22 cellular contexts compared by ENCODE assay signal in genomic region chr5:137836301-137836700, GRCh38. TPM values are rescaled to one million over a fixed set of nuclear protein-coding genes. Genes with fewer than 3 reads are reported as not detected.
A peak's percentile ranks its signal among the peaks of the same experiment; 100 is the strongest.
DNase-seq lines count a peak whose midpoint lies in the region; ATAC-seq and TF ChIP-seq lines count a peak whose summit lies in the region.
"Had no signal": no experiment of that assay in that cellular context is flagged by ENCODE, and none has a peak within 500 bp of the region (broad histone marks: within the 10 kb centered on the region; RNA-seq: fewer than 3 reads in every experiment).

No MANE protein-coding gene starts in this region.

- H3K9me3 ChIP-seq in WERI-Rb-1 (ENCODE audit: severe bottlenecking), result no peaks in the 10 kb centered on the region
- H3K9me3 ChIP-seq in gastroesophageal sphincter, result no peaks in the 10 kb centered on the region
- H3K9me3 ChIP-seq in gastrocnemius medialis, result no peaks in the 10 kb centered on the region

- intact Hi-C loops in gastrocnemius medialis (cut with DNase I; ENCODE audit: low total_unique reads), result loop anchor here (2.0 to 10.0 kb wide), 2 partner anchors 44 to 362 kb away; no protein-coding TSS in a partner anchor

- no peaks in the 10 kb centered on the region for H3K27me3 ChIP-seq in WERI-Rb-1 (ENCODE audit: insufficient read depth, low read depth, severe bottlenecking)
- H3K27me3 ChIP-seq in gastroesophageal sphincter, result no peaks in the 10 kb centered on the region
- no peaks in the 10 kb centered on the region for H3K27me3 ChIP-seq in gastrocnemius medialis

- H3K4me3 ChIP-seq in WERI-Rb-1 (ENCODE audit: low read depth, low read length), result no peak overlapping the region
- no peak overlapping the region for H3K4me3 ChIP-seq in gastroesophageal sphincter
- no peak overlapping the region for H3K4me3 ChIP-seq in gastrocnemius medialis
- H3K4me3 ChIP-seq: GM23338 had no signal

- H3K36me3 ChIP-seq in WERI-Rb-1 (no peaks in the 10 kb centered on the region), gastroesophageal sphincter (no peaks in the 10 kb centered on the region), gastrocnemius medialis (no peaks in the 10 kb centered on the region)

- in situ Hi-C loops in gastrocnemius medialis (cut with MboI; ENCODE audit: low sequenced_read_pairs in 4 of 4) (loop anchor here in 2 of 4 donors (5.0 to 10.0 kb wide), 2 partner anchors 41 to 48 kb away; partner anchors contain the start of gene PKD2L2 (in 1 of the 2)), GM13977 (cut with MboI; ENCODE audit: low pct_unique_long_range_greater_than_20kb, low sequenced_read_pairs, unreplicated experiment) (no loop called here)

- peaks cover 8 to 85% (median 22%) of the 10 kb centered on the region in 3 donors for H3K4me1 ChIP-seq in gastroesophageal sphincter
- peaks cover 68 to 73% of the 10 kb centered on the region in 2 donors for H3K4me1 ChIP-seq in gastrocnemius medialis

- WGBS in gastroesophageal sphincter (ENCODE audit: low coverage in 1 of 2), 2 donors, result 14 to 63% methylated on average over 1 of the region's 1 CpG

- no peak for TF ChIP-seq CTCF in WERI-Rb-1 (IDR thresholded peaks at IDR 0.05; ENCODE audit: low read depth, low read length)
- TF ChIP-seq CTCF in gastroesophageal sphincter (IDR thresholded peaks at IDR 0.05), result no peak
- no peak for TF ChIP-seq CTCF in gastrocnemius medialis (IDR thresholded peaks at IDR 0.05 in 4 of 5, conservative IDR thresholded peaks at IDR 0.05 in 1 of 5)
- TF ChIP-seq CTCF in GM13977 (IDR thresholded peaks at IDR 0.05; ENCODE audit: extremely low read depth, insufficient read depth, missing control alignments), result no peak

- ATAC-seq in gastroesophageal sphincter (no peak), gastrocnemius medialis (peak in 1 of 2 donors; percentile 4), GM18867 (IDR thresholded peaks at IDR 0.05; ENCODE audit: unreplicated experiment) (no peak)
- ATAC-seq: GM23338, T-helper 17 cell had no signal

- H3K27ac ChIP-seq in WERI-Rb-1 (no peak overlapping the region), gastroesophageal sphincter (peak overlapping the region; percentile 79 to 86 (median 80)), gastrocnemius medialis (peak overlapping the region; percentile 92 to 94 (median 93))

- TF ChIP-seq POLR2A in gastroesophageal sphincter (IDR thresholded peaks at IDR 0.05) (no peak), gastrocnemius medialis (IDR thresholded peaks at IDR 0.05) (no peak)

- DNase-seq in DMS 273 treated with DMSO at 0.1 percent for 48 hours (lab: John Stamatoyannopoulos, UW) (peak; percentile 67), WERI-Rb-1 (peak; percentile 37), gastrocnemius medialis (no peak), GM13977 (ENCODE audit: low spot score) (no peak), NCI-H2196 (lab: John Stamatoyannopoulos, UW; ENCODE audit: unreplicated experiment) (no peak)
- no peak for DNase-seq in activated CD4-positive, CD25-positive, alpha-beta regulatory T cell (lab: John Stamatoyannopoulos, UW)
- DNase-seq: activated CD4-positive, alpha-beta T cell treated with anti-CD3 and anti-CD28 coated beads, Interleukin-2, amount 50 U/mL, for 48 hours; activated naive CD4-positive, alpha-beta T cell; activated T-cell treated with anti-CD3 and anti-CD28 coated beads, Interleukin-2, amount 50 U/mL, for 1 hour; CD8-positive, alpha-beta memory T cell; NCI-H1048; NCI-H2081; NCI-H510A; retina; SHP77; stimulated activated naive CD4-positive, alpha-beta T cell; T-helper 17 cell had no signal

- TF ChIP-seq EP300 in gastroesophageal sphincter (IDR thresholded peaks at IDR 0.05), result no peak

RNA-seq across cellular contexts. Expression of gene MYOT, which starts 31.4 kb away (rescaled TPM):
- total RNA-seq in gastroesophageal sphincter, result 10 to 100 TPM; 16.6 to 38.9 (median 32.8) TPM
- total RNA-seq in gastrocnemius medialis, result 100 to 1,000 TPM in 3 of 4 donors, 10 to 100 TPM in 1; 99.0 to 801 (median 294) TPM
- total RNA-seq: CD8-positive, alpha-beta memory T cell; GM23338; HT-29; mononuclear cell; T-helper 17 cell had no signal

RNA-seq across cellular contexts. Expression of gene PKD2L2, which starts 53.0 kb away (rescaled TPM):
- total RNA-seq in gastroesophageal sphincter (under 1 TPM in 1 of 4 donors, not detected in 3; 0.15 TPM), gastrocnemius medialis (1 to 10 TPM in 1 of 4 donors, under 1 TPM in 2, not detected in 1; 0.70 to 4.8 (median 0.94) TPM)
- total RNA-seq: CD8-positive, alpha-beta memory T cell; GM23338; HT-29; mononuclear cell; T-helper 17 cell had no signal

Comparison
In these comparisons a context has a peak if more than half of its experiments do, and no peak if none do; other contexts are left out.
1. DNase-seq: peak in DMS 273 treated with DMSO at 0.1 percent for 48 hours (single experiment) and WERI-Rb-1 (single experiment); none in gastrocnemius medialis (0 of 2), GM13977 (single experiment), activated CD4-positive, CD25-positive, alpha-beta regulatory T cell (0 of 4) and NCI-H2196 (single experiment).